ENCODE assay signal across 11 cellular contexts in the genomic region with DNA sequence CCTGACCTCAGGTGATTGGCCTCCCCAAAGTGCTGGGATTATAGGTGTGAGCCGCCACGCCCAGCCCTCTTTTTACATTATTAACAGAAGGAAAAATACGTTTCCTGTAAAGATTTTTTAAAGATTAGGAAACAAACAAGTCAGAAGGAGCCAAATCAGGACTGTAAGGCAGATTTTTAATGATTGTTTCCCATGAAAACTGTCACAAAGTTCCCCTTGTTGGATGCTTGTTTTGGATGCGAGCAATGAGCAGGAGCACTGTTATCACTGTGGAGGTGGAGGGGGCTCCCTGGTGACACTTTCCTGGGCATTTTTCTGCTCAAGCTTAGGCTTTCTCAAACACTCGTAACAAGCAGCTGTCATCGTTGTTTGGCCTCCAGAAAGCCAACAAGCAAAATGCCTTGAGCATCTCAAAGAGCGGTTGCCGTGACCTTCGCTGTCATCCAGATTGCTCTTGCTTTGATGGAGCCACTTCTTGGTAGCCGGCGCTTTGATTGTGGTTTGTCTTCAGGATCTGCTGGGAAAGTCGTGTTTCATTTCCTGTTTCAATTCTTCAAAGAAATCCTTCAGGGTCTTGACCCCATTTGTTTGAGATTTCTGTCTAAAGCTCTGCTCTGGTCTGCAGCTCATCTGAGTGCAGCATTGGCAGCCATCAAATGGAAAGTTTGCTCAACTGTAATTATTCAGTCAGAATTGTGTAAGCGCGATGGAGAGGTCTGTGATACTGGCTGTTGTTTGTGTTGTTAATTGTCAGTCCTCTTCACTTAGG.
DNase-seq lines count a peak whose midpoint lies in the region; ATAC-seq and TF ChIP-seq lines count a peak whose summit lies in the region.
"Had no signal": no experiment of that assay in that cellular context is flagged by ENCODE, and none has a peak within 500 bp of the region (broad histone marks: within the 10 kb centered on the region; RNA-seq: fewer than 3 reads in every experiment).

No MANE protein-coding gene starts in this region.

- H3K79me2 ChIP-seq in DOHH2 (ENCODE audit: control insufficient read depth, low read length): peaks cover 68% of the 10 kb centered on the region

- WGBS in liver: 80% methylated on average over 14 of the region's 14 CpGs

- peak; percentile 79 for ATAC-seq in activated CD8-positive, alpha-beta T cell treated with anti-CD3 and anti-CD28 coated beads, Interleukin-2, amount 10 ng/mL, durations not matched to agents 7 days and 5 days
- ATAC-seq in GM21447 (IDR thresholded peaks at IDR 0.05; ENCODE audit: unreplicated experiment) (no peak), GM18858 (IDR thresholded peaks at IDR 0.05; ENCODE audit: unreplicated experiment) (no peak)

- no peaks in the 10 kb centered on the region for H3K27me3 Mint-ChIP-seq in activated CD8-positive, alpha-beta T cell treated with anti-CD3 and anti-CD28 coated beads, Interleukin-2, amount 10 ng/mL, durations not matched to agents 7 days and 5 days (ENCODE audit: low read depth)

- no peaks in the 10 kb centered on the region for H3K9me2 ChIP-seq in DOHH2 (replicated peaks; ENCODE audit: control insufficient read depth, low read length)

- POLR2A ChIA-PET in activated CD8-positive, alpha-beta T cell treated with anti-CD3 and anti-CD28 coated beads, Interleukin-2, amount 10 ng/mL, durations not matched to agents 7 days and 5 days (lab: Charles Lee): interaction anchor here (0.6 kb wide), 1 partner anchor 113 kb away, joined by 4 read pairs; no protein-coding TSS in a partner anchor

- H3K27ac ChIP-seq in DOHH2 (ENCODE audit: low read depth, low read length) (no peak overlapping the region), KOPT-K1 (ENCODE audit: low read depth, low read length, poor library complexity, severe bottlenecking) (peak overlapping the region; percentile 63), liver (ENCODE audit: low read depth in 1 of 2, low read length in 2 of 2) (no peak overlapping the region)
- H3K27ac ChIP-seq: ovary, testis had no signal

- H3K36me3 Mint-ChIP-seq in activated CD8-positive, alpha-beta T cell treated with anti-CD3 and anti-CD28 coated beads, Interleukin-2, amount 10 ng/mL, durations not matched to agents 7 days and 5 days (ENCODE audit: low read depth): peaks cover 42% of the 10 kb centered on the region

- 0 out of 2 replicates have a peak, but pooled peaks cover 7% of the 10 kb centered on the region for H4K20me1 ChIP-seq in DOHH2 (ENCODE audit: control insufficient read depth, insufficient read depth, low read depth, low read length)

- H3K9ac ChIP-seq in liver (ENCODE audit: low read depth in 1 of 2, low read length in 2 of 2): no peak overlapping the region

- peak overlapping the region; percentile 26 for H3K4me3 Mint-ChIP-seq in activated CD8-positive, alpha-beta T cell treated with anti-CD3 and anti-CD28 coated beads, Interleukin-2, amount 10 ng/mL, durations not matched to agents 7 days and 5 days

- no peak for TF ChIP-seq RAD21 in liver (IDR thresholded peaks at IDR 0.05)

- H3K9me3 ChIP-seq in DOHH2 (ENCODE audit: control insufficient read depth, insufficient read depth, low read length): no peaks in the 10 kb centered on the region
- no peaks in the 10 kb centered on the region for H3K9me3 ChIP-seq in KOPT-K1 (ENCODE audit: insufficient read depth, low read length, poor library complexity, severe bottlenecking)
- no peaks in the 10 kb centered on the region for H3K9me3 ChIP-seq in liver (ENCODE audit: control insufficient read depth in 4 of 4, low read length in 3 of 4)
- H3K9me3 ChIP-seq: ovary, testis had no signal

- no peaks in the 10 kb centered on the region for H3F3A ChIP-seq in DOHH2 (ENCODE audit: control insufficient read depth, insufficient read depth)

- TF ChIP-seq CTCF in DOHH2 (IDR thresholded peaks at IDR 0.05; ENCODE audit: low read depth, low read length, poor library complexity, severe bottlenecking) (no peak), liver (IDR thresholded peaks at IDR 0.05; ENCODE audit: low read depth, low read length, missing input control) (no peak)

- H3K4me2 ChIP-seq in DOHH2 (ENCODE audit: low read length): peak overlapping the region; percentile 39

- no peaks in the 10 kb centered on the region for H3K36me3 ChIP-seq in DOHH2 (ENCODE audit: control insufficient read depth, low read length)
- H3K36me3 ChIP-seq in KOPT-K1 (ENCODE audit: insufficient read depth, low read length): peaks cover 7% of the 10 kb centered on the region; the same call in 1 of the 2 replicates
- H3K36me3 ChIP-seq in liver (ENCODE audit: control insufficient read depth in 4 of 4, insufficient read depth in 3 of 4, low read depth in 1 of 4, low read length in 3 of 4): no peaks in the 10 kb centered on the region
- H3K36me3 ChIP-seq: ovary had no signal

- H3K27me3 ChIP-seq in DOHH2 (ENCODE audit: control insufficient read depth, low read length): no peaks in the 10 kb centered on the region
- H3K27me3 ChIP-seq in liver (ENCODE audit: control insufficient read depth in 4 of 4, insufficient read depth in 4 of 4, low read length in 3 of 4): no peaks in the 10 kb centered on the region
- H3K27me3 ChIP-seq: ovary, testis had no signal

- H3K4me1 ChIP-seq in DOHH2 (ENCODE audit: control insufficient read depth, low read length): peaks cover 17% of the 10 kb centered on the region
- H3K4me1 ChIP-seq in liver (ENCODE audit: control insufficient read depth in 4 of 4, insufficient read depth in 4 of 4, low read length in 3 of 4): no peaks in the 10 kb centered on the region

- DNase-seq in activated CD8-positive, alpha-beta T cell treated with anti-CD3 and anti-CD28 coated beads, Interleukin-2, amount 10 ng/mL, durations not matched to agents 7 days and 5 days: peak; percentile 67
- no peak for DNase-seq in COLO829 (ENCODE audit: low spot score)
- DNase-seq: NCI-H82; ovary; stimulated activated CD4-positive, alpha-beta T cell treated with anti-CD3 and anti-CD28 coated beads, Interleukin-4, amount 100 ng/mL, for 4 hours; testis had no signal

- peaks cover 96% of the 10 kb centered on the region for H3K4me1 Mint-ChIP-seq in activated CD8-positive, alpha-beta T cell treated with anti-CD3 and anti-CD28 coated beads, Interleukin-2, amount 10 ng/mL, durations not matched to agents 7 days and 5 days (ENCODE audit: low read depth)

- no peaks in the 10 kb centered on the region for H3K9me3 Mint-ChIP-seq in activated CD8-positive, alpha-beta T cell treated with anti-CD3 and anti-CD28 coated beads, Interleukin-2, amount 10 ng/mL, durations not matched to agents 7 days and 5 days (ENCODE audit: insufficient read depth)

- CTCF ChIA-PET in activated CD8-positive, alpha-beta T cell treated with anti-CD3 and anti-CD28 coated beads, Interleukin-2, amount 10 ng/mL, durations not matched to agents 7 days and 5 days (lab: Charles Lee): interaction anchor here (0.9 to 1.0 kb wide), 2 partner anchors 16 to 226 kb away, joined by 3 read pairs; no protein-coding TSS in a partner anchor

- H3K27ac Mint-ChIP-seq in activated CD8-positive, alpha-beta T cell treated with anti-CD3 and anti-CD28 coated beads, Interleukin-2, amount 10 ng/mL, durations not matched to agents 7 days and 5 days: peak overlapping the region; percentile 88

- no peak overlapping the region for H3K4me3 ChIP-seq in DOHH2 (ENCODE audit: low read length)
- H3K4me3 ChIP-seq in liver (ENCODE audit: low read depth in 1 of 3, low read length in 3 of 3): no peak overlapping the region
- H3K4me3 ChIP-seq: ovary, testis had no signal

TF ChIP-seq in liver, 16 proteins besides CTCF, POLR2A, EP300 and RAD21:
- TF ChIP-seq NR2F2 (IDR thresholded peaks at IDR 0.05): peak; percentile 38
- TF ChIP-seq MAX (IDR thresholded peaks at IDR 0.05): no peak
- TF ChIP-seq FOXA1 (IDR thresholded peaks at IDR 0.05): no peak
